Comparison of ENCODE assay signal across 29 cellular contexts in genomic region chr6:146805546-146806325, GRCh38.
"Had no signal": no experiment of that assay in that cellular context is flagged by ENCODE, and none has a peak within 500 bp of the region (broad histone marks: within the 10 kb centered on the region; RNA-seq: fewer than 3 reads in every experiment).

No MANE protein-coding gene starts in this region.

- H3K4me3 ChIP-seq: adrenal gland, ascending aorta, coronary artery, dorsolateral prefrontal cortex, esophagus squamous epithelium, gastroesophageal sphincter, heart right ventricle, hepatocyte had no signal

- DNase-seq: activated B cell treated with CpG ODN at 0.5 μM for 24 hours; activated CD4-positive, alpha-beta T cell treated with anti-CD3 and anti-CD28 coated beads for 48 hours; activated CD4-positive, alpha-beta T cell treated with anti-CD3 and anti-CD28 coated beads, Interleukin-2, amount 50 U/mL, for 1 hour; activated CD4-positive, alpha-beta T cell treated with anti-CD3 and anti-CD28 coated beads, Interleukin-2, amount 50 U/mL, for 48 hours; activated CD8-positive, alpha-beta memory T cell treated with anti-CD3 and anti-CD28 coated beads for 24 hours; activated CD8-positive, alpha-beta T cell treated with anti-CD3 and anti-CD28 coated beads for 36 hours; activated effector memory CD4-positive, alpha-beta T cell treated with Interleukin-2 at 50 U/mL for 16 hours; activated gamma-delta T cell treated with Interleukin-2 at 50 U/mL for 16 hours; activated naive CD4-positive, alpha-beta T cell treated with anti-CD3 and anti-CD28 coated beads, Interleukin-2, amount 50 U/mL, for 16 hours; activated naive CD4-positive, alpha-beta T cell treated with Interleukin-2 at 50 U/mL for 16 hours; activated T-cell treated with anti-CD3 and anti-CD28 coated beads, Interleukin-2, amount 50 U/mL, for 4 hours; adrenal gland; brain microvascular endothelial cell; dorsolateral prefrontal cortex; effector CD4-positive, alpha-beta T cell; esophagus squamous epithelium; foreskin melanocyte; heart right ventricle; T-helper 1 cell; T-helper 17 cell; T1000; WERI-Rb-1 had no signal

- FAIRE-seq: bronchial epithelial cell, endometrium, endothelial cell of umbilical vein had no signal
